Comparison of ENCODE assay signal across 14 cellular contexts in genomic region chr11:17498475-17498874, GRCh38. TPM values are rescaled to one million over a fixed set of nuclear protein-coding genes. Genes with fewer than 3 reads are reported as not detected.
DNase-seq lines count a peak whose midpoint lies in the region; ATAC-seq and TF ChIP-seq lines count a peak whose summit lies in the region.
"Had no signal": no experiment of that assay in that cellular context is flagged by ENCODE, and none has a peak within 500 bp of the region (broad histone marks: within the 10 kb centered on the region; RNA-seq: fewer than 3 reads in every experiment).

No MANE protein-coding gene starts in this region.

- H3K36me3 ChIP-seq in mesenchymal stem cell (ENCODE audit: control insufficient read depth in 1 of 2, insufficient read depth in 2 of 2, low read depth in 1 of 2, low read length in 2 of 2) (no peaks in the 10 kb centered on the region), vagina (no peaks in the 10 kb centered on the region)
- H3K36me3 ChIP-seq: stomach had no signal

- H2AK5ac ChIP-seq in mesenchymal stem cell (ENCODE audit: low read length, severe bottlenecking): no peak overlapping the region

- H3K23ac ChIP-seq in mesenchymal stem cell (ENCODE audit: low read length in 2 of 2): no peak overlapping the region

- TF ChIP-seq POLR2A in vagina (IDR thresholded peaks at IDR 0.05): no peak

- H4K8ac ChIP-seq in mesenchymal stem cell (ENCODE audit: low read length): no peak overlapping the region

- no peak overlapping the region for H3K14ac ChIP-seq in mesenchymal stem cell (ENCODE audit: low read length in 2 of 2)

- POLR2A ChIA-PET in WTC11 (lab: Charles Lee): interaction anchor here (0.5 kb wide), 1 partner anchor 221 kb away, joined by 3 read pairs; the partner anchor contains the start of gene MYOD1

- H3K27me3 Mint-ChIP-seq in WTC11 (ENCODE audit: low read depth): peaks cover 2% of the 10 kb centered on the region; the same call in 1 of the 2 replicates
- no peaks in the 10 kb centered on the region for H3K27me3 Mint-ChIP-seq in activated naive CD8-positive, alpha-beta T cell treated with anti-CD3 and anti-CD28 coated beads for 36 hours

- no peak overlapping the region for H3K27ac Mint-ChIP-seq in WTC11
- no peak overlapping the region for H3K27ac Mint-ChIP-seq in activated naive CD8-positive, alpha-beta T cell treated with anti-CD3 and anti-CD28 coated beads for 36 hours

- no peak for TF ChIP-seq CTCF in WTC11 (IDR thresholded peaks at IDR 0.05)
- no peak for TF ChIP-seq CTCF in vagina (IDR thresholded peaks at IDR 0.05)

- no peaks in the 10 kb centered on the region for H3K9me3 Mint-ChIP-seq in WTC11
- no peaks in the 10 kb centered on the region for H3K9me3 Mint-ChIP-seq in activated naive CD8-positive, alpha-beta T cell treated with anti-CD3 and anti-CD28 coated beads for 36 hours

- no peak overlapping the region for H3K4me3 ChIP-seq in mesenchymal stem cell (ENCODE audit: insufficient read depth in 1 of 2, low read depth in 1 of 2, low read length in 2 of 2)
- H3K4me3 ChIP-seq in vagina: no peak overlapping the region
- H3K4me3 ChIP-seq: stomach had no signal

- H3K4me1 ChIP-seq in mesenchymal stem cell (ENCODE audit: control insufficient read depth, insufficient read depth, low read depth, low read length): no peaks in the 10 kb centered on the region
- H3K4me1 ChIP-seq in vagina: no peaks in the 10 kb centered on the region
- H3K4me1 ChIP-seq: stomach had no signal

- H3K4me1 Mint-ChIP-seq in WTC11: 0 out of 2 replicates have a peak, but pooled peaks cover 2% of the 10 kb centered on the region
- H3K4me1 Mint-ChIP-seq in activated naive CD8-positive, alpha-beta T cell treated with anti-CD3 and anti-CD28 coated beads for 36 hours: no peaks in the 10 kb centered on the region

- no peak overlapping the region for H2AFZ ChIP-seq in mesenchymal stem cell (ENCODE audit: low read depth, low read length)

- CTCF ChIA-PET in WTC11 (lab: Charles Lee): interaction anchor here (0.6 to 2.0 kb wide), 23 partner anchors 9 to 332 kb away, joined by 3 to 25 read pairs (median 5); partner anchors contain the start of genes KCNJ11 and USH1C

- no peak overlapping the region for H2BK12ac ChIP-seq in mesenchymal stem cell (ENCODE audit: low read length in 2 of 2)

- H3K4me3 Mint-ChIP-seq in WTC11: no peak overlapping the region
- H3K4me3 Mint-ChIP-seq in activated naive CD8-positive, alpha-beta T cell treated with anti-CD3 and anti-CD28 coated beads for 36 hours: no peak overlapping the region

- H3K27ac ChIP-seq in mesenchymal stem cell (ENCODE audit: low read length, poor library complexity, severe bottlenecking) (no peak overlapping the region), vagina (no peak overlapping the region)
- H3K27ac ChIP-seq: stomach had no signal

- peak; percentile 69 for ATAC-seq in HG03103 (IDR thresholded peaks at IDR 0.05; ENCODE audit: low read depth, unreplicated experiment)
- peak; percentile 89 for ATAC-seq in WTC11

- H4K91ac ChIP-seq in mesenchymal stem cell (ENCODE audit: low read length): no peak overlapping the region

- H3K9ac ChIP-seq in mesenchymal stem cell (ENCODE audit: low read length): no peak overlapping the region

- H3K4me2 ChIP-seq in mesenchymal stem cell (ENCODE audit: low read length, poor library complexity, severe bottlenecking): no peak overlapping the region

- H2BK120ac ChIP-seq in mesenchymal stem cell (ENCODE audit: low read depth, low read length): no peak overlapping the region

- intact Hi-C loops in vagina (cut with DNase I): no loop called here

- no peak overlapping the region for H2BK5ac ChIP-seq in mesenchymal stem cell (ENCODE audit: low read depth, low read length, poor library complexity, severe bottlenecking)

- no peak overlapping the region for H3K4ac ChIP-seq in mesenchymal stem cell (ENCODE audit: low read depth in 1 of 2, low read length in 2 of 2)

- H2BK15ac ChIP-seq in mesenchymal stem cell (ENCODE audit: low read depth, poor library complexity, severe bottlenecking): no peak overlapping the region

- WGBS in mesenchymal stem cell: 78% methylated on average over 5 of the region's 5 CpGs

- H3K79me1 ChIP-seq in mesenchymal stem cell (replicated peaks; ENCODE audit: low read length, poor library complexity, severe bottlenecking): no peaks in the 10 kb centered on the region

- DNase-seq in ELR (ENCODE audit: low read depth) (peak; percentile 51), WTC11 (ENCODE audit: low spot score) (peak; percentile 47), mesenchymal stem cell (peak; percentile 8), HuH-7.5 (ENCODE audit: low spot score) (no peak), vagina (ENCODE audit: extremely low spot score in 2 of 2) (no peak), germinal center (ENCODE audit: low spot score) (no peak)
- no peak for DNase-seq in activated naive CD8-positive, alpha-beta T cell treated with anti-CD3 and anti-CD28 coated beads for 36 hours
- DNase-seq: aorta; NCI-H1048; stimulated activated CD4-positive, alpha-beta T cell treated with anti-CD3 and anti-CD28 coated beads, Interleukin-12 subunit alpha, Interleukin-12 subunit beta, amount 100 ng/mL, for 4 hours; stomach had no signal

- H3K36me3 Mint-ChIP-seq in WTC11: no peaks in the 10 kb centered on the region
- H3K36me3 Mint-ChIP-seq in activated naive CD8-positive, alpha-beta T cell treated with anti-CD3 and anti-CD28 coated beads for 36 hours: no peaks in the 10 kb centered on the region

- H3K9me3 ChIP-seq in mesenchymal stem cell (ENCODE audit: control insufficient read depth, low read length) (no peaks in the 10 kb centered on the region), vagina (no peaks in the 10 kb centered on the region)
- H3K9me3 ChIP-seq: stomach had no signal

- no peak overlapping the region for H3K18ac ChIP-seq in mesenchymal stem cell (ENCODE audit: low read depth in 1 of 2, low read length in 2 of 2)

- H3K27me3 ChIP-seq in mesenchymal stem cell (ENCODE audit: control insufficient read depth in 1 of 2, insufficient read depth in 1 of 2, low read length in 2 of 2) (peaks cover 37 to 83% of the 10 kb centered on the region in 2 experiments), vagina (no peaks in the 10 kb centered on the region)

TF ChIP-seq in WTC11, 78 proteins besides CTCF, POLR2A, EP300 and RAD21:
- no peak for TF ChIP-seq ZNF671 (CRISPR knock-in tag; IDR thresholded peaks at IDR 0.05)
- no peak for TF ChIP-seq FOXK1 (CRISPR knock-in tag; IDR thresholded peaks at IDR 0.05)
- no peak for TF ChIP-seq NFYB (CRISPR knock-in tag; conservative IDR thresholded peaks at IDR 0.05; ENCODE audit: low read depth)
- no peak for TF ChIP-seq ETV6 (CRISPR knock-in tag; IDR thresholded peaks at IDR 0.05)
- TF ChIP-seq ZBTB21 (CRISPR knock-in tag; IDR thresholded peaks at IDR 0.05; ENCODE audit: borderline replicate concordance): no peak
- no peak for TF ChIP-seq FOXP4 (CRISPR knock-in tag; IDR thresholded peaks at IDR 0.05)
- TF ChIP-seq SMAD4 (CRISPR knock-in tag; IDR thresholded peaks at IDR 0.05): no peak
- TF ChIP-seq CREM (CRISPR knock-in tag; IDR thresholded peaks at IDR 0.05): no peak
- no peak for TF ChIP-seq FOXP1 (CRISPR knock-in tag; IDR thresholded peaks at IDR 0.05; ENCODE audit: borderline replicate concordance)
- TF ChIP-seq ZNF263 (CRISPR knock-in tag; IDR thresholded peaks at IDR 0.05; ENCODE audit: low read depth): no peak
- TF ChIP-seq NR2C2 (CRISPR knock-in tag; IDR thresholded peaks at IDR 0.05): no peak
- TF ChIP-seq ZBTB43 (CRISPR knock-in tag; IDR thresholded peaks at IDR 0.05): no peak
- no peak for TF ChIP-seq OVOL2 (CRISPR knock-in tag; IDR thresholded peaks at IDR 0.05; ENCODE audit: borderline replicate concordance)
- TF ChIP-seq KAT7 (CRISPR knock-in tag; IDR thresholded peaks at IDR 0.05; ENCODE audit: borderline replicate concordance): no peak
- no peak for TF ChIP-seq SMAD3 (CRISPR knock-in tag; IDR thresholded peaks at IDR 0.05; ENCODE audit: borderline replicate concordance)

RNA-seq across cellular contexts. Expression of gene ABCC8, which starts 21.8 kb away (rescaled TPM):
- total RNA-seq in WTC11 (2021): 3.9 to 7.3 TPM (median 4.1 TPM) in 3 replicates
- polyA plus RNA-seq in mesenchymal stem cell (2013, experiment 1 of 2): not detected
- polyA plus RNA-seq in mesenchymal stem cell (2013, experiment 2 of 2): not detected
- total RNA-seq in vagina: 13.0 TPM
- not detected for total RNA-seq in activated naive CD8-positive, alpha-beta T cell treated with anti-CD3 and anti-CD28 coated beads for 36 hours
- total RNA-seq: activated CD8-positive, alpha-beta memory T cell treated with anti-CD3 and anti-CD28 coated beads for 36 hours had no signal

RNA-seq across cellular contexts. Expression of gene USH1C, which starts 45.7 kb away (rescaled TPM):
- total RNA-seq in WTC11 (2021) (3.3 to 3.9 TPM (median 3.7 TPM) in 3 replicates), vagina (not detected)
- not detected for polyA plus RNA-seq in mesenchymal stem cell (2013, experiment 1 of 2)
- polyA plus RNA-seq in mesenchymal stem cell (2013, experiment 2 of 2): not detected
- total RNA-seq in activated naive CD8-positive, alpha-beta T cell treated with anti-CD3 and anti-CD28 coated beads for 36 hours: not detected
- total RNA-seq: activated CD8-positive, alpha-beta memory T cell treated with anti-CD3 and anti-CD28 coated beads for 36 hours; aorta; mononuclear cell had no signal

RNA-seq across cellular contexts. Expression of gene OTOG, which starts 48.6 kb away (rescaled TPM):
- total RNA-seq in WTC11 (2021) (1.4 to 3.5 TPM (median 2.1 TPM) in 3 replicates), vagina (not detected)
- polyA plus RNA-seq in mesenchymal stem cell (2013, experiment 1 of 2): not detected
- polyA plus RNA-seq in mesenchymal stem cell (2013, experiment 2 of 2): not detected
- total RNA-seq in activated naive CD8-positive, alpha-beta T cell treated with anti-CD3 and anti-CD28 coated beads for 36 hours: not detected
- total RNA-seq: activated CD8-positive, alpha-beta memory T cell treated with anti-CD3 and anti-CD28 coated beads for 36 hours; aorta; mononuclear cell; stomach had no signal
- polyA plus RNA-seq: aorta, stomach had no signal

Comparison
In these comparisons a context has a peak if more than half of its experiments do, and no peak if none do; other contexts are left out.
1. DNase-seq: peak in ELR (single experiment), WTC11 (single experiment) and mesenchymal stem cell (single experiment); none in HuH-7.5 (single experiment), vagina (0 of 2), activated naive CD8-positive, alpha-beta T cell treated with anti-CD3 and anti-CD28 coated beads for 36 hours (single experiment) and germinal center (single experiment).